In the genomic region with DNA sequence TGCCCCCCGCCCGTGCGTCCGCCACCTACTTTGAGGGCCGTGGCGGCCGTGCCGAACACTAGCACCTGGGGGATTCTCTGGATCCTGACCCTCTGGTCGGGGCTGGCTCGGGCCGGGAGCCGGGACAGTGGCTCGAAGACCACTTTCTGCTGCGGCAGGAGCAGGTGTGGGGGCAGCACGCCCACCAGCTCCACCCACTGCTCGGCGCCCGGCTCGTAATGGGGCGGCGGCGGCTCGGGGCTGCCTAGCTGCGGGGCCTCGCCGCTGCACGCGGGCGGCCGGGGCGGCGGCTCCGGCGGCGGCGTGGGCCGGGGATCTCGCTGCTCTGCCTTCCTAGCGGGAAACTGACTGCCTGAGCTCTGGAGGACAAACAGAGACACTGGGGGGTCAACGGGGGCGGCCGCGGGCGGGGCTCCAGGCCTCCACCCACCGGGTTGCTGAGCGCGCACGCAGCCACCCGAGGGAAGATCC, we compare ENCODE assay signal across 7 cellular contexts. TPM values are rescaled to one million over a fixed set of nuclear protein-coding genes. Genes with fewer than 3 reads are reported as not detected.
DNase-seq lines count a peak whose midpoint lies in the region; TF ChIP-seq lines count a peak whose summit lies in the region.
"Had no signal": no experiment of that assay in that cellular context is flagged by ENCODE, and none has a peak within 500 bp of the region (broad histone marks: within the 10 kb centered on the region; RNA-seq: fewer than 3 reads in every experiment).

No MANE protein-coding gene starts in this region.

- TF ChIP-seq CTCF in H9 (conservative IDR thresholded peaks at IDR 0.05) (no peak), ovary (IDR thresholded peaks at IDR 0.05) (no peak)

- peaks cover 6% of the 10 kb centered on the region for H3K36me3 ChIP-seq in effector memory CD4-positive, alpha-beta T cell (ENCODE audit: control insufficient read depth, insufficient read depth, low read length)
- no peaks in the 10 kb centered on the region for H3K36me3 ChIP-seq in ovary

- H2BK20ac ChIP-seq in H9 (ENCODE audit: low read depth, low read length, poor library complexity, severe bottlenecking) = no peak overlapping the region

- no CpG with 5 or more reads among the region's 49 CpGs for WGBS in H9 (ENCODE audit: extremely low coverage, insufficient read length, low lambda C conversion rate)
- WGBS in ovary, 3 donors = 1 to 2% (median 1%) methylated on average over 25 to 49 of the region's 49 CpGs

- H3K79me1 ChIP-seq in H9 (ENCODE audit: insufficient read depth, low read depth, low read length, poor library complexity, severe bottlenecking) = no peaks in the 10 kb centered on the region

- H2AK5ac ChIP-seq in H9 (ENCODE audit: insufficient read length, low read length) = no peak overlapping the region

- intact Hi-C loops in ovary (cut with DNase I) = no loop called here

- no peak overlapping the region for H2AFZ ChIP-seq in H9 (ENCODE audit: low read length)

- no peaks in the 10 kb centered on the region for H3K9me3 ChIP-seq in H9 (ENCODE audit: control insufficient read depth, low read depth, low read length)
- no peaks in the 10 kb centered on the region for H3K9me3 ChIP-seq in effector memory CD4-positive, alpha-beta T cell (ENCODE audit: control insufficient read depth, low read length)
- no peaks in the 10 kb centered on the region for H3K9me3 ChIP-seq in ovary

- H3K23ac ChIP-seq in H9 (ENCODE audit: insufficient read length, low read depth, low read length) = no peak overlapping the region

- H3K4ac ChIP-seq in H9 (ENCODE audit: low read depth, low read length) = no peak overlapping the region

- H3K79me2 ChIP-seq in H9 (ENCODE audit: insufficient read depth, low read length) = no peaks in the 10 kb centered on the region

- H2BK5ac ChIP-seq in H9 (ENCODE audit: insufficient read length, low read length) = no peak overlapping the region

- H3K4me1 Mint-ChIP-seq in H9 = peaks cover 17 to 24% of the 10 kb centered on the region in 2 experiments

- peak overlapping the region; percentile 54 to 72 for H3K4me3 Mint-ChIP-seq in H9

- peak overlapping the region; percentile 88 for H3K14ac ChIP-seq in H9 (ENCODE audit: insufficient read depth, low read length)

- H3K27me3 Mint-ChIP-seq in H9 (ENCODE audit: low read depth) = no peaks in the 10 kb centered on the region

- no peaks in the 10 kb centered on the region for H4K20me1 ChIP-seq in H9 (ENCODE audit: control insufficient read depth, insufficient read depth, insufficient read length)

- H3K4me2 ChIP-seq in H9 (ENCODE audit: insufficient read depth, insufficient read length, low read length) = peak overlapping the region; percentile 20

- H3K18ac ChIP-seq in H9 (ENCODE audit: insufficient read length, low read depth, low read length) = peak overlapping the region; percentile 80

- H3K23me2 ChIP-seq in H9 (ENCODE audit: insufficient read length, low read depth, low read length, poor library complexity, severe bottlenecking) = no peaks in the 10 kb centered on the region

- H2BK12ac ChIP-seq in H9 (ENCODE audit: insufficient read length, low read depth, low read length) = no peak overlapping the region

- H2BK120ac ChIP-seq in H9 (ENCODE audit: low read depth, low read length, poor library complexity, severe bottlenecking) = no peak overlapping the region

- no peak overlapping the region for H4K8ac ChIP-seq in H9 (replicated peaks; ENCODE audit: insufficient read length, low read depth, low read length)

- no peak for TF ChIP-seq EP300 in ovary (IDR thresholded peaks at IDR 0.05)

- H3K36me3 Mint-ChIP-seq in H9 (ENCODE audit: insufficient read depth in 1 of 3, low read depth in 3 of 3) = peaks cover 0 to 21% (median 6%) of the 10 kb centered on the region in 3 experiments; a peak in 5 of 7 replicates

- no peak overlapping the region for H3K56ac ChIP-seq in H9 (ENCODE audit: insufficient read length, low read depth, low read length)

- no peak overlapping the region for H4K5ac ChIP-seq in H9 (ENCODE audit: insufficient read length, low read depth, low read length)

- no peak overlapping the region for H2BK15ac ChIP-seq in H9 (ENCODE audit: low read depth, low read length)

- no peak overlapping the region for H3K9ac ChIP-seq in H9 (ENCODE audit: extremely low read depth, insufficient read length, low read length)

- no peak for TF ChIP-seq POLR2A in ovary (IDR thresholded peaks at IDR 0.05)

- no peak overlapping the region for H4K91ac ChIP-seq in H9 (ENCODE audit: insufficient read length, low read depth, low read length)

- H3K27me3 ChIP-seq in H9 (ENCODE audit: insufficient read depth, low read length) (no peaks in the 10 kb centered on the region), ovary (no peaks in the 10 kb centered on the region)
- H3K27me3 ChIP-seq in effector memory CD4-positive, alpha-beta T cell (replicated peaks; ENCODE audit: control insufficient read depth, insufficient read depth, low read length, poor library complexity, severe bottlenecking) = no peaks in the 10 kb centered on the region

- H3K4me1 ChIP-seq in H9 (ENCODE audit: insufficient read depth, low read length) = no peaks in the 10 kb centered on the region
- H3K4me1 ChIP-seq in effector memory CD4-positive, alpha-beta T cell (ENCODE audit: control insufficient read depth, insufficient read depth, low read length, poor library complexity, severe bottlenecking) = peaks cover 28% of the 10 kb centered on the region
- peaks cover 5% of the 10 kb centered on the region for H3K4me1 ChIP-seq in ovary (ENCODE audit: insufficient read depth)

- DNase-seq in H9 (no peak), ovary (peak; percentile 39 to 73 (median 51)), foreskin melanocyte (no peak), NCI-H446 (lab: John Stamatoyannopoulos, UW) (no peak)
- no peak for DNase-seq in effector memory CD4-positive, alpha-beta T cell
- no peak for DNase-seq in stimulated activated naive CD4-positive, alpha-beta T cell treated with Interleukin-2 at 50 U/mL for 16 hours (lab: John Stamatoyannopoulos, UW)

- no peak overlapping the region for H3T11ph ChIP-seq in H9 (ENCODE audit: low read length)

- no peaks in the 10 kb centered on the region for H3K9me3 Mint-ChIP-seq in H9

- no peak overlapping the region for H3K4me3 ChIP-seq in effector memory CD4-positive, alpha-beta T cell (ENCODE audit: insufficient read depth, low read depth, low read length, poor library complexity, severe bottlenecking)
- H3K4me3 ChIP-seq in ovary = peak overlapping the region; percentile 55

- no peak overlapping the region for H3K27ac Mint-ChIP-seq in H9

- H3K27ac ChIP-seq in H9 (ENCODE audit: insufficient read length, low read depth, low read length) = no peak overlapping the region
- peak overlapping the region; percentile 37 for H3K27ac ChIP-seq in effector memory CD4-positive, alpha-beta T cell (ENCODE audit: insufficient read depth, low read length, poor library complexity, severe bottlenecking)
- H3K27ac ChIP-seq in ovary = peak overlapping the region; percentile 62 to 75

RNA-seq across cellular contexts. Expression of a gene that starts 26.4 kb away (rescaled TPM):
- 82.2 and 82.5 TPM in 2 replicates for total RNA-seq in H9 (2021)
- 10 to 100 TPM; 11.1 to 28.0 (median 23.4) TPM for total RNA-seq in ovary
- polyA plus RNA-seq in ovary = 10 to 100 TPM in 1 of 2 donors, 1 to 10 TPM in 1; 5.0 to 29.1 TPM

RNA-seq across cellular contexts. Expression of a gene that starts 27.4 kb away (rescaled TPM):
- total RNA-seq in H9 (2021) (19.2 and 21.4 TPM in 2 replicates), ovary (10 to 100 TPM in 5 of 7 donors, 1 to 10 TPM in 2; 2.4 to 16.1 (median 14.7) TPM)
- polyA plus RNA-seq in ovary = 1 to 10 TPM; 1.2 to 7.6 TPM

RNA-seq across cellular contexts. Expression of a gene that starts 40.5 kb away (rescaled TPM):
- total RNA-seq in H9 (2021) (0.68 TPM in 2 replicates), ovary (1 to 10 TPM in 5 of 7 donors, under 1 TPM in 2; 0.48 to 3.8 (median 1.4) TPM)
- 1 to 10 TPM in 1 of 2 donors, under 1 TPM in 1; 0.63 to 3.7 TPM for polyA plus RNA-seq in ovary

RNA-seq across cellular contexts. Expression of a gene that starts 49.2 kb away (rescaled TPM):
- not detected in 2 replicates for total RNA-seq in H9 (2021)
- not detected for total RNA-seq in ovary
- not detected for polyA plus RNA-seq in ovary
- total RNA-seq: T-helper 1 cell treated with Interleukin-12 subunit alpha and Interleukin-12 subunit beta and Interleukin-4 antibody, amounts not matched to agents 30 ng/mL and 1 ng/mL, for 36 hours had no signal

RNA-seq across cellular contexts. Expression of a gene that starts 52.8 kb away (rescaled TPM):
- total RNA-seq in H9 (2021) (13.6 and 14.6 TPM in 2 replicates), ovary (1 to 10 TPM in 5 of 7 donors, under 1 TPM in 2; 0.48 to 4.3 (median 1.8) TPM)
- 1 to 10 TPM; 2.1 to 2.4 TPM for polyA plus RNA-seq in ovary

Comparison
In these comparisons a context has a peak if more than half of its experiments do, and no peak if none do; other contexts are left out.
1. DNase-seq: peak in ovary (5 of 5); none in H9 (single experiment), effector memory CD4-positive, alpha-beta T cell (0 of 3), foreskin melanocyte (single experiment), NCI-H446 (0 of 2) and stimulated activated naive CD4-positive, alpha-beta T cell treated with Interleukin-2 at 50 U/mL for 16 hours (single experiment).